Comparison of ENCODE assay signal across 9 cellular contexts in the genomic region with DNA sequence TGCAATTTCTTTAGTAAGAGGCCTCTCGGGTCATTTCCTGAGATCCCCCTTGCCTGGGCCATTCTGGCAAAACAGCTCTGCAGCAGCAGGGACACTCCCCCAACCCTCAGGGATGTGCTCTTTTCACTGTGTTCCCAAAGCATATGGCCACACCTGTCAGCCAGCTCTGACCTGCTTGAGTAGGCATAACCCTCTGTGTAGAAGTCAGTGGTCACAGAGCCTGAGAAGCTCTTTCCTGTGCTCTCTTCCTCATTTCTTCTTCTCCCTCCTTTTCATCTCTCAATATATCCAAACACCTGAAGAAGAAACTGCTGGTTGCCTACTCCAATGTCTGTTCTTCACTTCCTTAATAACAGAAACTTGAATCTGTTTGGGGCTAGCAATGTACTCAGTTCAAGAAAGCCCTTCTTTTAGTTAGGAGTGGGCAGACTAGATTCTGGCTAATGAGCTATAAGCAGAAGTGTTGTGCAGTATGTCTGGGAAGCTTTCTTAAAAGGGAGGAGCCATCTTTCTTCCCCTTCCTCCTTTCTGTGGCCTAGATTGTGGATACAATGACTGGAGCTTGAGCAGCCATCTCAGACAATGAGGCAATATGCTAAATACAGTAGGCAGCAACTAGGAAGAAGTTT.
A peak's percentile ranks its signal among the peaks of the same experiment; 100 is the strongest.
DNase-seq lines count a peak whose midpoint lies in the region; ATAC-seq and TF ChIP-seq lines count a peak whose summit lies in the region.
"Had no signal": no experiment of that assay in that cellular context is flagged by ENCODE, and none has a peak within 500 bp of the region (broad histone marks: within the 10 kb centered on the region; RNA-seq: fewer than 3 reads in every experiment).

No MANE protein-coding gene starts in this region.

- TF ChIP-seq CTCF in spleen (IDR thresholded peaks at IDR 0.05 in 8 of 11, conservative IDR thresholded peaks at IDR 0.05 in 3 of 11) (no peak), GM13977 (IDR thresholded peaks at IDR 0.05; ENCODE audit: extremely low read depth, insufficient read depth, missing control alignments) (no peak)

- peak overlapping the region in 1 of 8 donors; percentile 23 for H3K4me3 ChIP-seq in spleen

- intact Hi-C loops in spleen (cut with DNase I; ENCODE audit: low total_unique reads) = no loop called here

- no peak for TF ChIP-seq POLR2A in spleen (IDR thresholded peaks at IDR 0.05)

- in situ Hi-C loops in GM13977 (cut with MboI; ENCODE audit: low pct_unique_long_range_greater_than_20kb, low sequenced_read_pairs, unreplicated experiment) = no loop called here

- H3K9me3 ChIP-seq in spleen = no peaks in the 10 kb centered on the region

- H3K27ac ChIP-seq in spleen = peak overlapping the region in 7 of 8 donors; percentile 61 to 91 (median 73)

- 35 to 56% (median 47%) methylated on average over 1 of the region's 1 CpG; no CpG with 5 or more reads in 1 of the 5 donors for WGBS in spleen, 5 donors

- ATAC-seq in GM19372 (IDR thresholded peaks at IDR 0.05; ENCODE audit: low read depth, unreplicated experiment) (peak; percentile 57), HG03060 (IDR thresholded peaks at IDR 0.05; ENCODE audit: low read depth, unreplicated experiment) (peak; percentile 54)

- H3K4me1 ChIP-seq in spleen = peaks cover 0 to 34% (median 25%) of the 10 kb centered on the region in 6 donors

- H3K36me3 ChIP-seq in spleen = no peaks in the 10 kb centered on the region

- peak; percentile 8 for DNase-seq in SIG-M5 (lab: John Stamatoyannopoulos, UW)
- peak; percentile 73 for DNase-seq in spleen
- DNase-seq in stimulated activated CD4-positive, alpha-beta T cell treated with anti-CD3 and anti-CD28 coated beads, Interleukin-1b, Interleukin-23, amount 100 ng/mL, for 48 hours = no peak
- no peak for DNase-seq in NCI-H510A treated with DMSO at 0.1 percent for 48 hours (lab: John Stamatoyannopoulos, UW)
- no peak for DNase-seq in GM13977 (ENCODE audit: low spot score)
- DNase-seq in OCI-M2 (lab: John Stamatoyannopoulos, UW; ENCODE audit: unreplicated experiment) = no peak
- DNase-seq: NCI-H1694 had no signal

- peaks cover 0 to 15% (median 0%) of the 10 kb centered on the region in 7 donors for H3K27me3 ChIP-seq in spleen (replicated peaks in 1 of 7)

Comparison
In these comparisons a context has a peak if more than half of its experiments do, and no peak if none do; other contexts are left out.
1. DNase-seq: peak in SIG-M5 (single experiment) and spleen (single experiment); none in stimulated activated CD4-positive, alpha-beta T cell treated with anti-CD3 and anti-CD28 coated beads, Interleukin-1b, Interleukin-23, amount 100 ng/mL, for 48 hours (single experiment), NCI-H510A treated with DMSO at 0.1 percent for 48 hours (single experiment), GM13977 (single experiment) and OCI-M2 (single experiment).